10 cellular contexts compared by ENCODE assay signal in the genomic region with DNA sequence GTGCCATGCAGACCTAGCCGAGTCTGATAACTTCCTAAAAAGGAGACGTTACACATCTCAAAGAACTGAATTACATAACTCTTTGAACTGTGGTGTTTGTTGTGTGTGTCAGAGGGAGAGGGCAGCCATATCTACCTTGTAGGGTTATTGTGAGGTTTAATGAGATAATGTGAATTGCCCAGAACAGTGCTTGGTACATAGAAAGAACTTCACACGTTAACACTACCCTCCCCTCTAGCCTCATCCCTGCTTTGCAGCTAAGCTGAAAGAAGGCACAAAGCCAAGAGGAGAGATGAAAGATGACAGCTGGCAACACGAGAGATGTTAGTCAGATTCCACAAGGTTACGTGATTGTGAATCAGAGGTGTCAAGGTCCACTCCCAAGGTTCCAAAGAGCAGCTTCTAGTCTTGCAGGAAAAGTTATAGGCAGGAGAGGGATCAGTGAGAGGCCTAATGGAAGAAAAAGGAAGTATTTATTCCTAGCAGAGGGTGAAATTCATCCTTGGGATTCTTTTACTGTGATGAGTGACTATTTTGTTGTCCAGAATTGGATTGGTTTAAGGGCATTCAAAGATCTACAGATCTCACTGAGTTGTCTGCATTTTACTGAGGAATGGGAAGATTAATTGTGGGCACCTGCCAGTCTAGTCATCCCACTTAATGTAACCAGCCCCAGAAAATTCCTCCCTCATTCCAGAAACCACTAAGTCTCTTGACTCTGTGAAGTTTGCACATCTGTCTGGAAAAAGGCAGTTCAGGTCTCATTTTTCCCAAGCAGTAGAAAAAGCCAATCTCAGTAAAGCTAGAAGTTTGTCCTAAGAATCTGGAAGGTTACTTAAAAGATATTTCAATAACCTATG. TPM values are rescaled to one million over a fixed set of nuclear protein-coding genes. Genes with fewer than 3 reads are reported as not detected.
DNase-seq lines count a peak whose midpoint lies in the region; ATAC-seq and TF ChIP-seq lines count a peak whose summit lies in the region.
"Had no signal": no experiment of that assay in that cellular context is flagged by ENCODE, and none has a peak within 500 bp of the region (broad histone marks: within the 10 kb centered on the region; RNA-seq: fewer than 3 reads in every experiment).

No MANE protein-coding gene starts in this region.

- in situ Hi-C loops in mammary epithelial cell (cut with MboI; ENCODE audit: low sequenced_read_pairs in 2 of 2), result no loop called here

- ATAC-seq in naive thymus-derived CD4-positive, alpha-beta T cell, result peak; percentile 68
- ATAC-seq in HG03175 (IDR thresholded peaks at IDR 0.05; ENCODE audit: unreplicated experiment) (no peak), HG03432 (IDR thresholded peaks at IDR 0.05; ENCODE audit: unreplicated experiment) (no peak)

- H3K36me3 Mint-ChIP-seq in naive thymus-derived CD4-positive, alpha-beta T cell, result peaks cover 0 to 17% (median 0%) of the 10 kb centered on the region in 5 donors

- CTCF ChIA-PET in mammary epithelial cell (lab: Charles Lee; ENCODE audit: low non-redundant PET), result no interaction called here
- CTCF ChIA-PET in naive thymus-derived CD4-positive, alpha-beta T cell (lab: Charles Lee), result interaction anchor here (0.5 to 8.0 kb wide), 4 partner anchors 22 to 397 kb away, joined by 3 to 70 read pairs (median 4); a partner anchor contains a TSS
- CTCF ChIA-PET in GM10248 (lab: Yijun Ruan, JAX), result interaction anchor here (0.9 to 4.7 kb wide), 6 partner anchors 10 to 76 kb away, joined by 3 to 40 read pairs (median 3); no protein-coding TSS in a partner anchor

- H3K27me3 ChIP-seq in mammary epithelial cell (ENCODE audit: insufficient read depth, low read length), result no peaks in the 10 kb centered on the region
- no peaks in the 10 kb centered on the region for H3K27me3 ChIP-seq in naive thymus-derived CD4-positive, alpha-beta T cell (ENCODE audit: control insufficient read depth in 2 of 2, insufficient read depth in 2 of 2, low read length in 2 of 2)

- peaks cover 32 to 99% (median 91%) of the 10 kb centered on the region in 7 donors for H3K4me1 Mint-ChIP-seq in naive thymus-derived CD4-positive, alpha-beta T cell

- H3K36me3 ChIP-seq in mammary epithelial cell (ENCODE audit: insufficient read depth, low read length), result no peaks in the 10 kb centered on the region
- no peaks in the 10 kb centered on the region for H3K36me3 ChIP-seq in naive thymus-derived CD4-positive, alpha-beta T cell (ENCODE audit: control insufficient read depth in 2 of 3, insufficient read depth in 3 of 3, low read length in 3 of 3)

- intact Hi-C loops in mammary epithelial cell (cut with micrococcal nuclease), result no loop called here
- intact Hi-C loops in naive thymus-derived CD4-positive, alpha-beta T cell (cut with micrococcal nuclease), result loop anchor here (5.0 kb wide), 2 partner anchors 39 to 54 kb away; no protein-coding TSS in a partner anchor

- H3K27ac Mint-ChIP-seq in naive thymus-derived CD4-positive, alpha-beta T cell, result peak overlapping the region in 8 of 9 donors; percentile 86 to 98 (median 94)

- POLR2A ChIA-PET in naive thymus-derived CD4-positive, alpha-beta T cell (lab: Charles Lee), result interaction anchor here (0.6 to 10.1 kb wide), 8 partner anchors 12 to 64 kb away, joined by 3 to 153 read pairs (median 4); a partner anchor contains a TSS
- POLR2A ChIA-PET in GM10248 (lab: Yijun Ruan, JAX), result interaction anchor here (0.6 kb wide), 1 partner anchor 25 kb away, joined by 3 read pairs; no protein-coding TSS in a partner anchor

- H3K27me3 Mint-ChIP-seq in naive thymus-derived CD4-positive, alpha-beta T cell, result no peaks in the 10 kb centered on the region

- no peaks in the 10 kb centered on the region for H3K9me3 ChIP-seq in mammary epithelial cell (replicated peaks; ENCODE audit: insufficient read depth, low read length)
- no peaks in the 10 kb centered on the region for H3K9me3 ChIP-seq in naive thymus-derived CD4-positive, alpha-beta T cell (ENCODE audit: control insufficient read depth in 2 of 3, low read length in 3 of 3)

- H3K27ac ChIP-seq in mammary epithelial cell (ENCODE audit: insufficient read depth, low read depth, low read length), result no peak overlapping the region
- peak overlapping the region; percentile 12 for H3K27ac ChIP-seq in naive thymus-derived CD4-positive, alpha-beta T cell (ENCODE audit: low read depth, low read length)

- dilution Hi-C loops in mammary epithelial cell (cut with HindIII; ENCODE audit: low sequenced_read_pairs), result no loop called here

- 60% methylated on average over 5 of the region's 5 CpGs for WGBS in mammary epithelial cell (ENCODE audit: low coverage, missing lambda C conversion rate)

- H4K20me1 ChIP-seq in mammary epithelial cell (ENCODE audit: insufficient read depth, low read length), result no peaks in the 10 kb centered on the region

- H3K4me2 ChIP-seq in mammary epithelial cell (ENCODE audit: insufficient read depth, low read depth, low read length), result no peak overlapping the region

- peak; percentile 11 for DNase-seq in GM04504 (ENCODE audit: low read depth)
- peak; percentile 56 for DNase-seq in NCI-H2171 (lab: John Stamatoyannopoulos, UW)
- peak; percentile 68 for DNase-seq in mammary epithelial cell
- DNase-seq in naive thymus-derived CD4-positive, alpha-beta T cell, result peak in 6 of 9 donors; percentile 35 to 54 (median 43)
- DNase-seq in retina, result no peak
- no peak for DNase-seq in GM10248 (ENCODE audit: extremely low spot score)
- DNase-seq: activated CD4-positive, alpha-beta T cell treated with anti-CD3 and anti-CD28 coated beads, Interleukin-2, amount 50 U/mL, for 4 hours had no signal

- peaks cover 16% of the 10 kb centered on the region for H3K4me1 ChIP-seq in mammary epithelial cell (ENCODE audit: insufficient read depth, low read length)
- peaks cover 31 to 76% of the 10 kb centered on the region in 2 donors for H3K4me1 ChIP-seq in naive thymus-derived CD4-positive, alpha-beta T cell (ENCODE audit: control insufficient read depth in 2 of 2, insufficient read depth in 2 of 2, low read length in 2 of 2)

- no peak overlapping the region for H3K9ac ChIP-seq in mammary epithelial cell (ENCODE audit: insufficient read depth, low read length)

- H3K9me3 Mint-ChIP-seq in naive thymus-derived CD4-positive, alpha-beta T cell, result peaks cover 0 to 10% (median 0%) of the 10 kb centered on the region in 11 donors

- TF ChIP-seq CTCF in mammary epithelial cell (conservative IDR thresholded peaks at IDR 0.05 in 1 of 2, IDR thresholded peaks at IDR 0.05 in 1 of 2; ENCODE audit: extremely low read depth in 1 of 2, insufficient read depth in 1 of 2, low read depth in 1 of 2, low read length in 2 of 2) (no peak), GM10248 (IDR thresholded peaks at IDR 0.05; ENCODE audit: control extremely low read depth, extremely low read depth, low read depth, missing control alignments) (no peak)

- H2AFZ ChIP-seq in mammary epithelial cell (ENCODE audit: low read depth, low read length), result no peak overlapping the region

- no peaks in the 10 kb centered on the region for H3K79me2 ChIP-seq in mammary epithelial cell (ENCODE audit: insufficient read depth, low read length)

- H3K4me3 Mint-ChIP-seq in naive thymus-derived CD4-positive, alpha-beta T cell, result peak overlapping the region in 9 of 10 donors; percentile 11 to 69 (median 55)

- no TSS peak for BruUV-seq in mammary epithelial cell (replicated peaks; lab: Mats Ljungman, UMichigan)

- H3K4me3 ChIP-seq in mammary epithelial cell (replicated peaks in 1 of 3; ENCODE audit: insufficient read depth in 1 of 3, low read depth in 2 of 3, low read length in 3 of 3), result no peak overlapping the region
- no peak overlapping the region for H3K4me3 ChIP-seq in naive thymus-derived CD4-positive, alpha-beta T cell (ENCODE audit: low read length)
- H3K4me3 ChIP-seq: lung had no signal

RNA-seq across cellular contexts. Expression of a gene that starts 25.9 kb away (rescaled TPM):
- 100 to 1,000 TPM; 154 to 180 TPM for total RNA-seq in mammary epithelial cell
- polyA plus RNA-seq in mammary epithelial cell, result 69.8 TPM
- 113 TPM for polyA minus RNA-seq in mammary epithelial cell
- total RNA-seq in naive thymus-derived CD4-positive, alpha-beta T cell, result 100 to 1,000 TPM; 147 to 200 (median 169) TPM
- polyA plus RNA-seq in naive thymus-derived CD4-positive, alpha-beta T cell, result 10 to 100 TPM; 22.9 to 44.0 TPM

Comparison
In these comparisons a context has a peak if more than half of its experiments do, and no peak if none do; other contexts are left out.
1. DNase-seq: peak in GM04504 (single experiment), NCI-H2171 (single experiment), mammary epithelial cell (single experiment) and naive thymus-derived CD4-positive, alpha-beta T cell (6 of 9); none in retina (single experiment) and GM10248 (single experiment).